Comparison of ENCODE assay signal across 8 cellular contexts in the genomic region with DNA sequence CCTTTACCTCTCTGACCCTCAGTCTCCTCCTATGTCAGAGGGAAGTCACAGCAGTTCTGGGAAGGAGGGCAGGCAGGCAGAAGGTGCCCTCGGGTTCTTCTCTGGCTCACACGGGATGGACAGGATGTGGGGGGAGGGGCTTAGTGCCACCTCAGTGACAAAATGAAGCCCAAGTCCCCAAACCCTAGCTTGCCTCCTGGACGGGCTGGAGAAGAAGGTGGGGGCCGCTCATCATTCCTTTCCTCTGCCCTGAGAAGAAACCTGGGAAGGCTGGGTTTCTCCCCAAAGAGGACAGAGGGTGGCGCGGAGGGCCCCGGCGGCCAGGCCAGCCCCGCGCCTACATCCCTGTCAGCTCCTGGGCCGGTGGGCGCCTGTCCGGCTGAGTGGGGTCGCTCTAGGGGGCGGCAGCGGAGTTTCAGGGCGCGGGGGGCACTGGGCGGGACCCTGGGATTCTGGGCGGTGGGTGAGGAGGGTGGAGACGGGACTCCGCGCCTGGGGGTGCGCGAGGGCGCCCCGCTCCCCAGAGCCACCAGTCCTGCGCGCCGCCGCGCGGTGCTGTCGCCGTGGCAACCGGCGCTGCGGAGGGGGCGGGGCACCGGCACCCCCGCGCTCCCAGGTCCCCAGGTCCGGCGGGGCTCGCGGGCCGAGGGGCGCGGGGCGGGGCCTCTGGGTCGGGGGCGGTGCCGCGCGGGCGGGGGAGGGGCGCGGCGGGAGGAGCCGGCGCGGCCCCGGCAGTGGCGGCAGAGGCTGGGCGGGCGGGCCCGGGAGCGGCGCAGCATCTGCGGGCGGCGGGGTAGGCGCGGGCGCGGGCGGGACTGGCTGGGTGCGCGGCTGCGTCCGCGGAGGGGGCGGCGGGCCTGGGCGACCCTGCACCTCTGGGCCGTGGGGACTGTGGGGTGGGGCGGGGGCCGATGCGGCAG. TPM values are rescaled to one million over a fixed set of nuclear protein-coding genes. Genes with fewer than 3 reads are reported as not detected.
DNase-seq lines count a peak whose midpoint lies in the region; ATAC-seq, FAIRE-seq and TF ChIP-seq lines count a peak whose summit lies in the region.

Gene TMEM121 (plus strand): TSS at position 723 of the 920 bp plus-strand sequence. CDS start 2,252 bp downstream, outside the sequence.

- H3K4me1 Mint-ChIP-seq in progenitor cell of endocrine pancreas (ENCODE audit: low read depth) = no peaks in the 10 kb centered on the region

- H3K27ac Mint-ChIP-seq in progenitor cell of endocrine pancreas = peak within 1 kb of the TSS; percentile 62

- intact Hi-C loops in head of caudate nucleus (cut with DNase I) = loop anchor here (5.0 kb wide), 2 partner anchors 34 to 324 kb away; partner anchors contain the start of gene TEDC1

- H3K27me3 Mint-ChIP-seq in progenitor cell of endocrine pancreas = peaks cover 34% of the 10 kb centered on the region

- CTCF ChIA-PET in BJ (lab: Yijun Ruan, JAX) = interaction anchor here (1.5 to 1.8 kb wide), 2 partner anchors 37 to 156 kb away, joined by 4 to 6 read pairs; no protein-coding TSS in a partner anchor

- H3K4me3 Mint-ChIP-seq in progenitor cell of endocrine pancreas (ENCODE audit: low read depth) = peak within 1 kb of the TSS; percentile 62

- POLR2A ChIA-PET in BJ (lab: Charles Lee) = no interaction called here

- H3K4me3 ChIP-seq in BJ (ENCODE audit: low read depth, low read length) = peak within 1 kb of the TSS; percentile 76

- no peaks in the 10 kb centered on the region for H3K9me3 Mint-ChIP-seq in progenitor cell of endocrine pancreas (ENCODE audit: low read depth)

- ATAC-seq in HG03432 (IDR thresholded peaks at IDR 0.05; ENCODE audit: unreplicated experiment) (no peak), GM19455 (IDR thresholded peaks at IDR 0.05; ENCODE audit: unreplicated experiment) (no peak)

- TF ChIP-seq CTCF in BJ (IDR thresholded peaks at IDR 0.05; ENCODE audit: insufficient read depth, low read depth, low read length) (0 out of 2 replicates have a peak, but pooled peaks have one; percentile 16), progenitor cell of endocrine pancreas (IDR thresholded peaks at IDR 0.05; ENCODE audit: unreplicated experiment) (no peak)

- no peaks in the 10 kb centered on the region; the same call in 1 of the 2 replicates for H3K36me3 ChIP-seq in BJ (ENCODE audit: control insufficient read depth, insufficient read depth, low read length)

- DNase-seq in BJ (ENCODE audit: low read depth) = no peak
- DNase-seq in KBM-7 = peak; percentile 39
- peak; percentile 34 for DNase-seq in activated naive CD4-positive, alpha-beta T cell treated with anti-CD3 and anti-CD28 coated beads, Interleukin-2, amount 50 U/mL, for 16 hours
- peak in 36 of 42 donors; percentile 31 to 81 (median 65) for DNase-seq in head of caudate nucleus
- peak; percentile 39 for DNase-seq in progenitor cell of endocrine pancreas (ENCODE audit: low spot score, unreplicated experiment)
- no peak for DNase-seq in RCC 7860 (ENCODE audit: low spot score)

- no peaks in the 10 kb centered on the region for H3K36me3 Mint-ChIP-seq in progenitor cell of endocrine pancreas (ENCODE audit: insufficient read depth)

- in situ Hi-C loops in KBM-7 (cut with MboI; ENCODE audit: low pct_unique_long_range_greater_than_20kb, low sequenced_read_pairs) = no loop called here

- no peak for FAIRE-seq in RCC 7860 (lab: Jason Lieb, UNC)

- H3K27me3 ChIP-seq in BJ (ENCODE audit: control insufficient read depth, insufficient read depth, low read length) = no peaks in the 10 kb centered on the region

RNA-seq across cellular contexts. Expression of gene TMEM121, which starts in this region (rescaled TPM):
- polyA plus RNA-seq in BJ (2011; rRNA removed) = 4.0 and 4.6 TPM in 2 replicates
- 1.0 and 1.2 TPM in 2 replicates for polyA minus RNA-seq in BJ (2011; rRNA and poly(A)+ RNA removed)
- total RNA-seq in progenitor cell of endocrine pancreas = 3.9 and 4.5 TPM in 2 replicates

Comparison
In these comparisons a context has a peak if more than half of its experiments do, and no peak if none do; other contexts are left out.
1. DNase-seq: peak in KBM-7 (single experiment), activated naive CD4-positive, alpha-beta T cell treated with anti-CD3 and anti-CD28 coated beads, Interleukin-2, amount 50 U/mL, for 16 hours (single experiment), head of caudate nucleus (36 of 42) and progenitor cell of endocrine pancreas (single experiment); none in BJ (single experiment) and RCC 7860 (single experiment).